10 cellular contexts compared by ENCODE assay signal in the genomic region with DNA sequence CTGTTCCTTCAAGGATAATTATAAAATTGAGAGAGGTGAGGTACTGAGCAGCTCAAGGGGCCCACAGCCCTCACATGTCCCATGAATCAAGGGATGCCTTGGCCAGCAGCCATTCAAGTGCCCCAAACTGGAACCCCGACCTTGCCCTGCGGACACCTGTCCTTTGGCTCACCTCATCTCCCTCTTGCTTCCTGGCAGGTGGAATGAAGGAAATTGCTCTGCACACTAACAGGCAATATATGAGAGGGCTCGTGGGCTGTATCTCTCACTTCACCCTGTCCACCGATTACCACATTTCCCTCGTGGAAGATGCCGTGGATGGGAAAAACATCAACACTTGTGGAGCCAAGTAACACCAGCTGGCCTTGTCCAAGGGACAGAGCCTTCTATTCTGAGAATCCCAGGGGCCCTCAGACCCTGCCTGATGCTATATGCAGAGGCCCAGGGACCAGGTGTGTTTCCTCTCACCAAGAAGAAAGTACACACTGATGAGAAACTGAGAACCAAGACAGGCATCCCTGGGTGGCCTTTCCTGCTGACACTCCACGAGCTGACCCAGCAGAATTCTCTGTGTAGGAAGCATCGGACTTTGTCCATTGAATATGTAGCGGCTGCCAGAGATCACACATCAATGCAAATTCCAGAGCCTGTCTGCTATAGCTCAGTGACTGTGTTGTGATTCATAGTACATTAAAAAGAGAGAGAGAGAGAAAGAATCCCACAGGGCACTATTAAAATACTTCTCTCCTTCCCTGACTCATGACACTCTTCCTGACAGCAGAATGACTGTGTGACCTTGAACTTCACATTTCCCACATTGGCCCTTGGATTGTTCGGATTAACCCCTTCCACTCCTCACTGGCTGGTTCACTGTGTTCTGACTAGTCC.
A peak's percentile ranks its signal among the peaks of the same experiment; 100 is the strongest.
DNase-seq lines count a peak whose midpoint lies in the region; ATAC-seq and TF ChIP-seq lines count a peak whose summit lies in the region.
"Had no signal": no experiment of that assay in that cellular context is flagged by ENCODE, and none has a peak within 500 bp of the region (broad histone marks: within the 10 kb centered on the region; RNA-seq: fewer than 3 reads in every experiment).

No MANE protein-coding gene starts in this region.

- ATAC-seq in left lung (peak; percentile 26), GM21381 (IDR thresholded peaks at IDR 0.05; ENCODE audit: unreplicated experiment) (no peak)

- H3K27ac ChIP-seq in breast epithelium = peak overlapping the region; percentile 84 to 96
- no peak overlapping the region for H3K27ac ChIP-seq in left lung
- H3K27ac ChIP-seq in tibial artery = peak overlapping the region; percentile 78 to 91

- H3K36me3 ChIP-seq in breast epithelium = no peaks in the 10 kb centered on the region
- H3K36me3 ChIP-seq in left lung = no peaks in the 10 kb centered on the region
- H3K36me3 ChIP-seq in tibial artery = peaks cover 0 to 3% (median 0%) of the 10 kb centered on the region in 3 donors

- H3K36me3 Mint-ChIP-seq in activated CD4-positive, alpha-beta T cell treated with anti-CD3 and anti-CD28 coated beads, Interleukin-2, amount 10 ng/mL, durations not matched to agents 24 days and 14 days (ENCODE audit: low read depth) = no peaks in the 10 kb centered on the region

- H3K4me3 ChIP-seq in breast epithelium = no peak overlapping the region
- H3K4me3 ChIP-seq in left lung = no peak overlapping the region
- no peak overlapping the region for H3K4me3 ChIP-seq in tibial artery

- H3K4me1 ChIP-seq in breast epithelium (peaks cover 30 to 36% of the 10 kb centered on the region in 2 donors), left lung (peaks cover 20 to 34% of the 10 kb centered on the region in 2 donors), tibial artery (peaks cover 17 to 63% (median 55%) of the 10 kb centered on the region in 4 donors)

- no peaks in the 10 kb centered on the region for H3K4me1 Mint-ChIP-seq in activated CD4-positive, alpha-beta T cell treated with anti-CD3 and anti-CD28 coated beads, Interleukin-2, amount 10 ng/mL, durations not matched to agents 24 days and 14 days

- DNase-seq in HS-27A (ENCODE audit: low read depth) (peak; percentile 86), breast epithelium (ENCODE audit: low spot score in 2 of 2) (no peak), left lung (no peak), tibial artery (no peak), iPS-NIHi11 (ENCODE audit: low spot score) (no peak), NCI-H345 (lab: John Stamatoyannopoulos, UW) (no peak)
- no peak for DNase-seq in activated CD4-positive, alpha-beta T cell treated with anti-CD3 and anti-CD28 coated beads, Interleukin-2, amount 10 ng/mL, durations not matched to agents 24 days and 14 days
- DNase-seq: NCI-H446 treated with DMSO at 0.1 percent for 48 hours; stimulated activated CD4-positive, alpha-beta T cell treated with anti-CD3 and anti-CD28 coated beads, Interleukin-2, amount 100 ng/mL, for 48 hours had no signal

- peaks cover 22% of the 10 kb centered on the region for H3K27me3 Mint-ChIP-seq in activated CD4-positive, alpha-beta T cell treated with anti-CD3 and anti-CD28 coated beads, Interleukin-2, amount 10 ng/mL, durations not matched to agents 24 days and 14 days

- TF ChIP-seq CTCF in breast epithelium (IDR thresholded peaks at IDR 0.05) (no peak), left lung (IDR thresholded peaks at IDR 0.05) (no peak), tibial artery (IDR thresholded peaks at IDR 0.05) (no peak)

- H3K4me3 Mint-ChIP-seq in activated CD4-positive, alpha-beta T cell treated with anti-CD3 and anti-CD28 coated beads, Interleukin-2, amount 10 ng/mL, durations not matched to agents 24 days and 14 days = no peak overlapping the region

- no peak for TF ChIP-seq POLR2A in breast epithelium (IDR thresholded peaks at IDR 0.05)

- no peak overlapping the region for H3K27ac Mint-ChIP-seq in activated CD4-positive, alpha-beta T cell treated with anti-CD3 and anti-CD28 coated beads, Interleukin-2, amount 10 ng/mL, durations not matched to agents 24 days and 14 days

- intact Hi-C loops in breast epithelium (cut with DNase I; ENCODE audit: low total_unique reads) = no loop called here
- intact Hi-C loops in left lung (cut with DNase I) = no loop called here
- intact Hi-C loops in tibial artery (cut with DNase I; ENCODE audit: low total_unique reads) = no loop called here
- intact Hi-C loops in activated CD4-positive, alpha-beta T cell treated with anti-CD3 and anti-CD28 coated beads, Interleukin-2, amount 10 ng/mL, durations not matched to agents 24 days and 14 days (cut with micrococcal nuclease) = no loop called here

- peaks cover 4% of the 10 kb centered on the region for H3K9me3 Mint-ChIP-seq in activated CD4-positive, alpha-beta T cell treated with anti-CD3 and anti-CD28 coated beads, Interleukin-2, amount 10 ng/mL, durations not matched to agents 24 days and 14 days

- H3K9me3 ChIP-seq in breast epithelium (no peaks in the 10 kb centered on the region), left lung (no peaks in the 10 kb centered on the region), tibial artery (no peaks in the 10 kb centered on the region)

- H3K27me3 ChIP-seq in breast epithelium = no peaks in the 10 kb centered on the region
- peaks cover 3 to 98% of the 10 kb centered on the region in 2 donors for H3K27me3 ChIP-seq in left lung
- H3K27me3 ChIP-seq in tibial artery = no peaks in the 10 kb centered on the region

Comparison
In these comparisons a context has a peak if more than half of its experiments do, and no peak if none do; other contexts are left out.
1. H3K27ac ChIP-seq: peak in breast epithelium (2 of 2) and tibial artery (2 of 2); none in left lung (0 of 2).